ENCODE assay signal across 8 cellular contexts in genomic region chr11:116835042-116835772, GRCh38. TPM values are rescaled to one million over a fixed set of nuclear protein-coding genes. Genes with fewer than 3 reads are reported as not detected.
DNase-seq lines count a peak whose midpoint lies in the region; ATAC-seq and TF ChIP-seq lines count a peak whose summit lies in the region.

No MANE protein-coding gene starts in this region.

- H3K27me3 Mint-ChIP-seq in WTC11 (ENCODE audit: low read depth) = peaks cover 11% of the 10 kb centered on the region
- H3K27me3 Mint-ChIP-seq in stimulated activated naive B cell treated with anti-CD40 and anti-IgM and Interleukin-4, amounts not matched to agents 10 μg/mL and 1 μg/mL and 100 μg/mL, for 72 hours = peaks cover 0 to 7% of the 10 kb centered on the region in 2 donors

- H3K9me3 Mint-ChIP-seq in WTC11 = peaks cover 3% of the 10 kb centered on the region; the same call in 1 of the 2 replicates
- no peaks in the 10 kb centered on the region for H3K9me3 Mint-ChIP-seq in stimulated activated naive B cell treated with anti-CD40 and anti-IgM and Interleukin-4, amounts not matched to agents 10 μg/mL and 1 μg/mL and 100 μg/mL, for 72 hours

- H3K4me3 ChIP-seq in GM12875 (ENCODE audit: low read depth, low read length) = peak overlapping the region; percentile 53
- peak overlapping the region; percentile 43 for H3K4me3 ChIP-seq in iPS-11a (ENCODE audit: low read depth, low read length)

- peaks cover 19% of the 10 kb centered on the region for H3K4me1 Mint-ChIP-seq in WTC11
- H3K4me1 Mint-ChIP-seq in stimulated activated naive B cell treated with anti-CD40 and anti-IgM and Interleukin-4, amounts not matched to agents 10 μg/mL and 1 μg/mL and 100 μg/mL, for 72 hours = peaks cover 11 to 18% of the 10 kb centered on the region in 2 donors

- ATAC-seq in HG02938 (IDR thresholded peaks at IDR 0.05; ENCODE audit: unreplicated experiment) = peak; percentile 15
- ATAC-seq in WTC11 = peak; percentile 22
- peak; percentile 31 to 34 for ATAC-seq in stimulated activated naive B cell treated with anti-CD40 and anti-IgM and Interleukin-4, amounts not matched to agents 10 μg/mL and 1 μg/mL and 100 μg/mL, for 72 hours (replicated peaks)
- ATAC-seq in HG02973 (IDR thresholded peaks at IDR 0.05; ENCODE audit: unreplicated experiment) = no peak

- CTCF ChIA-PET in WTC11 (lab: Charles Lee) = interaction anchor here (0.6 to 6.0 kb wide), 43 partner anchors 8 to 391 kb away, joined by 3 to 358 read pairs (median 4); partner anchors contain the start of genes APOA4, APOA5, BUD13 and PAFAH1B2

- DNase-seq in WTC11 (ENCODE audit: low spot score) (no peak), pons (ENCODE audit: low spot score) (no peak)
- no peak for DNase-seq in stimulated activated naive B cell treated with anti-CD40 and anti-IgM and Interleukin-4, amounts not matched to agents 10 μg/mL and 1 μg/mL and 100 μg/mL, for 72 hours
- no peak for DNase-seq in activated effector memory CD4-positive, alpha-beta T cell treated with Interleukin-2 at 50 U/mL for 16 hours

- H3K4me3 Mint-ChIP-seq in WTC11 = peak overlapping the region; percentile 59
- peak overlapping the region; percentile 72 to 73 for H3K4me3 Mint-ChIP-seq in stimulated activated naive B cell treated with anti-CD40 and anti-IgM and Interleukin-4, amounts not matched to agents 10 μg/mL and 1 μg/mL and 100 μg/mL, for 72 hours

- POLR2A ChIA-PET in WTC11 (lab: Charles Lee) = interaction anchor here (1.3 to 1.4 kb wide), 2 partner anchors 44 to 62 kb away, joined by 3 to 8 read pairs; partner anchors contain the start of genes APOA5 and BUD13

- H3K36me3 Mint-ChIP-seq in WTC11 = no peaks in the 10 kb centered on the region
- no peaks in the 10 kb centered on the region for H3K36me3 Mint-ChIP-seq in stimulated activated naive B cell treated with anti-CD40 and anti-IgM and Interleukin-4, amounts not matched to agents 10 μg/mL and 1 μg/mL and 100 μg/mL, for 72 hours

- no peak overlapping the region for H3K27ac Mint-ChIP-seq in WTC11
- peak overlapping the region; percentile 43 for H3K27ac Mint-ChIP-seq in stimulated activated naive B cell treated with anti-CD40 and anti-IgM and Interleukin-4, amounts not matched to agents 10 μg/mL and 1 μg/mL and 100 μg/mL, for 72 hours

- TF ChIP-seq CTCF in GM12875 (IDR thresholded peaks at IDR 0.05; ENCODE audit: borderline replicate concordance, insufficient read depth, low read depth, low read length) (no peak), WTC11 (IDR thresholded peaks at IDR 0.05) (no peak)

TF ChIP-seq in WTC11, 78 proteins besides CTCF, POLR2A, EP300 and RAD21 (continues in another document):
- TF ChIP-seq SMAD4 (CRISPR knock-in tag; IDR thresholded peaks at IDR 0.05) (no peak), MAX (CRISPR knock-in tag; IDR thresholded peaks at IDR 0.05) (no peak), IRF1 (CRISPR knock-in tag; IDR thresholded peaks at IDR 0.05) (no peak), CBFB (CRISPR knock-in tag; IDR thresholded peaks at IDR 0.05; ENCODE audit: low read depth) (no peak), ZNF532 (CRISPR knock-in tag; IDR thresholded peaks at IDR 0.05; ENCODE audit: borderline replicate concordance) (no peak), IRF2 (CRISPR knock-in tag; IDR thresholded peaks at IDR 0.05; ENCODE audit: borderline replicate concordance, low read depth) (no peak), TEAD1 (CRISPR knock-in tag; IDR thresholded peaks at IDR 0.05) (no peak), SP1 (CRISPR knock-in tag; conservative IDR thresholded peaks at IDR 0.05) (no peak), NR2C2 (CRISPR knock-in tag; IDR thresholded peaks at IDR 0.05) (no peak), ELF4 (CRISPR knock-in tag; IDR thresholded peaks at IDR 0.05; ENCODE audit: low read depth) (no peak), ZNF423 (CRISPR knock-in tag; IDR thresholded peaks at IDR 0.05) (no peak), MLX (CRISPR knock-in tag; IDR thresholded peaks at IDR 0.05) (no peak), HMGXB4 (CRISPR knock-in tag; IDR thresholded peaks at IDR 0.05) (no peak), NFYB (CRISPR knock-in tag; conservative IDR thresholded peaks at IDR 0.05; ENCODE audit: low read depth) (no peak), SOX15 (CRISPR knock-in tag; IDR thresholded peaks at IDR 0.05) (no peak), EMX1 (CRISPR knock-in tag; IDR thresholded peaks at IDR 0.05) (no peak)

RNA-seq across cellular contexts. Expression of gene APOA1, which starts 2.2 kb away (rescaled TPM):
- total RNA-seq in WTC11 (2021) = 2.1 to 4.4 TPM (median 3.2 TPM) in 3 replicates

RNA-seq across cellular contexts. Expression of gene APOC3, which starts 5.5 kb away (rescaled TPM):
- total RNA-seq in WTC11 (2021) = 2.1 to 3.9 TPM (median 2.5 TPM) in 3 replicates

RNA-seq across cellular contexts. Expression of gene APOA4, which starts 12.1 kb away (rescaled TPM):
- not detected in 3 replicates for total RNA-seq in WTC11 (2021)

RNA-seq across cellular contexts. Expression of gene APOA5, which starts 43.5 kb away (rescaled TPM):
- total RNA-seq in WTC11 (2021) = 0.09 to 0.32 TPM (median 0.20 TPM) in 3 replicates

RNA-seq across cellular contexts. Expression of gene ZPR1, which starts 47.4 kb away (rescaled TPM):
- total RNA-seq in WTC11 (2021) = 55.2 to 59.6 TPM (median 56.6 TPM) in 3 replicates
